ENCODE assay signal across 9 cellular contexts in the genomic region with DNA sequence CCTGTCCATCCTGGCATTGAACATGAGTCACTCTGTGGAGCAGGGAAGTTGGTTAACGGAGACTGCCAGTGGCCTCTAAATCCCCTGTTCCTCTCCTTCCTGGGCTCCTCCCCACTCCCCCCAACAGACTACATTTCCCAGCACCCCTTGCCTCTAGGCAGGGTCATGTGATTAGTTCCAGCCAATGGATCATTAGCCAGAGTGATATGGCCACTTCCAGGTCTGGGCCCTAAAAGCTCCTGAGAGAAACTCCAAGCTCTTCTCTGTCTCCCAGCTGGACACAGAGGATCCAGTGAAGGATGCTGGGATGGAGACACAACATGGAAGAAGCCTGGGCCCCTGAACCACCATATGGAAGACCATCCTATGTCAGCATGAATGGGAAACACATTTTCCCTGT. TPM values are rescaled to one million over a fixed set of nuclear protein-coding genes. Genes with fewer than 3 reads are reported as not detected.
DNase-seq lines count a peak whose midpoint lies in the region; ATAC-seq and TF ChIP-seq lines count a peak whose summit lies in the region.
"Had no signal": no experiment of that assay in that cellular context is flagged by ENCODE, and none has a peak within 500 bp of the region (broad histone marks: within the 10 kb centered on the region; RNA-seq: fewer than 3 reads in every experiment).

No MANE protein-coding gene starts in this region.

- intact Hi-C loops in left colon (cut with DNase I, micrococcal nuclease) = no loop called here

- peaks cover 17% of the 10 kb centered on the region for H3K9me3 Mint-ChIP-seq in mesothelial cell of epicardium

- H3K4me3 Mint-ChIP-seq in mesothelial cell of epicardium = no peak overlapping the region

- H3K4me1 Mint-ChIP-seq in mesothelial cell of epicardium = no peaks in the 10 kb centered on the region

- peaks cover 25% of the 10 kb centered on the region for H3K36me3 Mint-ChIP-seq in mesothelial cell of epicardium

- H3K27me3 Mint-ChIP-seq in mesothelial cell of epicardium (ENCODE audit: low read depth) = no peaks in the 10 kb centered on the region

- ATAC-seq in left colon = peak; percentile 48

- no peak for TF ChIP-seq CTCF in mesothelial cell of epicardium (IDR thresholded peaks at IDR 0.05; ENCODE audit: unreplicated experiment)

- H3K27ac Mint-ChIP-seq in mesothelial cell of epicardium = no peak overlapping the region

- peak; percentile 15 to 49 (median 45) for DNase-seq in NCI-H1417 (lab: John Stamatoyannopoulos, UW)
- DNase-seq in NCI-H1417 treated with DMSO at 0.1 percent for 48 hours (lab: John Stamatoyannopoulos, UW) = no peak
- DNase-seq in HK-2 (ENCODE audit: unreplicated experiment) = peak; percentile 44
- DNase-seq in SW480 (ENCODE audit: low spot score) = peak; percentile 9
- DNase-seq in left colon = peak in 1 of 2 donors; percentile 43
- DNase-seq in DMS79 treated with DMSO at 0.1 percent for 48 hours (lab: John Stamatoyannopoulos, UW) = no peak
- DNase-seq in GDM1 (lab: John Stamatoyannopoulos, UW) = no peak
- DNase-seq in mesothelial cell of epicardium (ENCODE audit: low spot score in 2 of 2, unreplicated experiment in 2 of 2) = no peak
- DNase-seq: activated T-cell treated with anti-CD3 and anti-CD28 coated beads for 4 hours had no signal

RNA-seq across cellular contexts. Expression of a gene that starts 54.4 kb away (rescaled TPM):
- total RNA-seq in left colon (10 to 100 TPM; 46.2 to 51.0 TPM), mesothelial cell of epicardium (36.9 to 41.0 TPM (median 37.9 TPM) in 3 replicates)

Comparison
In these comparisons a context has a peak if more than half of its experiments do, and no peak if none do; other contexts are left out.
1. DNase-seq: peak in NCI-H1417 (3 of 3), HK-2 (single experiment) and SW480 (single experiment); none in NCI-H1417 treated with DMSO at 0.1 percent for 48 hours (single experiment), DMS79 treated with DMSO at 0.1 percent for 48 hours (single experiment), GDM1 (single experiment) and mesothelial cell of epicardium (0 of 2).